Comparison of ENCODE assay signal across 8 cellular contexts in the genomic region with DNA sequence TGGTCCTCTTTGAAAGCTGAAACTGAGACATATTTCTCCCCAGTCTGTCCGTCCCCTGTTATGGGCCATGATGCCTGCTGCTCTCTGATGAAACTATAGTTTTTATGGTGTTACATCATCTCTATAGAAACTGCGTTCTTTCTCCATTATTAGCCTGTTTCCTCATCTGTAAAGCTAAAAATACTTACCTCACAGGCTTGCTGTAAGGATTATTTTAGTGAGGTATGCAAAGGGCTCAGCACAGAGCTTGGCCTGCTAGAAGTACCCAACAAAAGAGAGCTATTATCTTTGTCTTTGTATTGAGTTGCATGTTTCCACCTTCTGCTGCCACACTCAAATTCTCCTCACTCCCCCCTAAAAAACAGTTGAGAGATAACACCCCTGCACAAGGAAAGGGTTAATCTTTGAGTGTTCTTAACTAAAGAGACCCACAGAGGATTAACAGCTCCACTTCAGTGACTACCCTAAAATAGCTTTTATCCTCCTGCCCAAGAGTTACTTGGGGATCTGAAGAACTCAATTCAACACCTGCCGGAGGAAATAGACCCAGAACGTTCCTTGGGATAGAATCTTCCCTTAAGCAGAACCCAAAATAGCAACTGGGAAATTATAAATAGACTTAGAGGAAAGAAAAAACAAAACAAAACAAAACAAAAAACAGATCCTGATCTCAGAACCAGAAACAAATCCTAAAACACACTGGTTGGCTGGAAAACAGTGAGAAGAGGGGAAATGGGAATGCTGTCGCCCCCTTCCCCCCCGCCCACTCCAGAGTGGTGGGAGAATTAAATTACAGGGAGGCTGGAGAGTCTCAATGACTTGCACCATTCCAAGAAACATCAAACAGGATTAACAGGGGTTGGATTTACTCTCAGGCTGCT. TPM values are rescaled to one million over a fixed set of nuclear protein-coding genes. Genes with fewer than 3 reads are reported as not detected.
DNase-seq lines count a peak whose midpoint lies in the region; ATAC-seq and TF ChIP-seq lines count a peak whose summit lies in the region.

No MANE protein-coding gene starts in this region.

- WGBS in esophagus muscularis mucosa: 25% methylated on average over 6 of the region's 6 CpGs

- peak overlapping the region; percentile 94 to 99 (median 97) for H3K4me3 ChIP-seq in esophagus muscularis mucosa

- ATAC-seq in HG03097 (IDR thresholded peaks at IDR 0.05; ENCODE audit: low FRiP score, unreplicated experiment) (no peak), HG03139 (IDR thresholded peaks at IDR 0.05; ENCODE audit: unreplicated experiment) (no peak), left lobe of liver (no peak)

- TF ChIP-seq EP300 in esophagus muscularis mucosa (IDR thresholded peaks at IDR 0.05): no peak

- peaks cover 10% of the 10 kb centered on the region for H3K36me3 Mint-ChIP-seq in progenitor cell of endocrine pancreas (ENCODE audit: insufficient read depth)

- no peak for TF ChIP-seq POLR2A in esophagus muscularis mucosa (IDR thresholded peaks at IDR 0.05; ENCODE audit: low read depth)

- CTCF ChIA-PET in RWPE1 (lab: Yijun Ruan, JAX): interaction anchor here (0.8 to 1.0 kb wide), 2 partner anchors 8 to 13 kb away, joined by 3 to 4 read pairs; no protein-coding TSS in a partner anchor

- TF ChIP-seq CTCF in GM13976 (IDR thresholded peaks at IDR 0.05; ENCODE audit: borderline replicate concordance, control extremely low read depth, extremely low read depth, insufficient read depth, missing control alignments) (no peak), RWPE1 (conservative IDR thresholded peaks at IDR 0.05; ENCODE audit: low read depth) (no peak), esophagus muscularis mucosa (IDR thresholded peaks at IDR 0.05) (no peak), progenitor cell of endocrine pancreas (IDR thresholded peaks at IDR 0.05; ENCODE audit: unreplicated experiment) (no peak)

- POLR2A ChIA-PET in RWPE1 (lab: Yijun Ruan, JAX; ENCODE audit: low non-redundant PET): interaction anchor here (0.6 kb wide), 1 partner anchor 338 kb away, joined by 5 read pairs; no protein-coding TSS in a partner anchor

- H3K27me3 ChIP-seq in esophagus muscularis mucosa: no peaks in the 10 kb centered on the region

- intact Hi-C loops in esophagus muscularis mucosa (cut with DNase I): loop anchor here (5.0 to 10.0 kb wide), 4 partner anchors 72 to 279 kb away; a partner anchor contains a TSS

- H3K4me1 ChIP-seq in esophagus muscularis mucosa: peaks cover 65 to 86% (median 68%) of the 10 kb centered on the region in 4 donors

- in situ Hi-C loops in GM13976 (cut with MboI; ENCODE audit: low sequenced_read_pairs, unreplicated experiment): no loop called here

- H3K9me3 Mint-ChIP-seq in progenitor cell of endocrine pancreas (ENCODE audit: low read depth): no peaks in the 10 kb centered on the region

- H3K4me1 Mint-ChIP-seq in progenitor cell of endocrine pancreas (ENCODE audit: low read depth): peaks cover 50% of the 10 kb centered on the region

- peak overlapping the region; percentile 97 for H3K4me3 Mint-ChIP-seq in progenitor cell of endocrine pancreas (ENCODE audit: low read depth)

- H3K36me3 ChIP-seq in esophagus muscularis mucosa: peaks cover 9 to 26% (median 24%) of the 10 kb centered on the region in 4 donors

- no peaks in the 10 kb centered on the region for H3K27me3 Mint-ChIP-seq in progenitor cell of endocrine pancreas

- no peaks in the 10 kb centered on the region for H3K9me3 ChIP-seq in esophagus muscularis mucosa

- H3K27ac Mint-ChIP-seq in progenitor cell of endocrine pancreas: peak overlapping the region; percentile 99

- peak; percentile 43 for DNase-seq in GM13976 (ENCODE audit: low spot score)
- no peak for DNase-seq in RWPE1 (ENCODE audit: low spot score)
- no peak for DNase-seq in esophagus muscularis mucosa (ENCODE audit: extremely low spot score)
- DNase-seq in progenitor cell of endocrine pancreas (ENCODE audit: low spot score, unreplicated experiment): no peak
- DNase-seq in stimulated activated CD4-positive, alpha-beta T cell treated with anti-CD3 and anti-CD28 coated beads, Interleukin-1b, Interleukin-23, amount 100 ng/mL, for 48 hours: no peak
- no peak for DNase-seq in left lobe of liver (ENCODE audit: low spot score)

- H3K27ac ChIP-seq in RWPE1 (peak overlapping the region; percentile 76), esophagus muscularis mucosa (replicated peaks in 1 of 4) (peak overlapping the region; percentile 88 to 92 (median 91))

RNA-seq across cellular contexts. Expression of a gene that starts 1.8 kb away (rescaled TPM):
- total RNA-seq in esophagus muscularis mucosa (10 to 100 TPM in 1 of 4 donors, 1 to 10 TPM in 3; 5.4 to 10.8 (median 8.0) TPM), progenitor cell of endocrine pancreas (57.1 and 59.3 TPM in 2 replicates), left lobe of liver (2.8 TPM)

RNA-seq across cellular contexts. Expression of a gene that starts 1.9 kb away (rescaled TPM):
- total RNA-seq in esophagus muscularis mucosa (10 to 100 TPM; 21.7 to 31.9 (median 29.8) TPM), progenitor cell of endocrine pancreas (48.7 and 49.8 TPM in 2 replicates), left lobe of liver (39.2 TPM)
